ENCODE assay signal across 21 cellular contexts in genomic region chr5:36552626-36553393, GRCh38. TPM values are rescaled to one million over a fixed set of nuclear protein-coding genes. Genes with fewer than 3 reads are reported as not detected.
A peak's percentile ranks its signal among the peaks of the same experiment; 100 is the strongest.
DNase-seq lines count a peak whose midpoint lies in the region; ATAC-seq and TF ChIP-seq lines count a peak whose summit lies in the region.
"Had no signal": no experiment of that assay in that cellular context is flagged by ENCODE, and none has a peak within 500 bp of the region (broad histone marks: within the 10 kb centered on the region; RNA-seq: fewer than 3 reads in every experiment).

No MANE protein-coding gene starts in this region.

- H3K9me3 Mint-ChIP-seq in endodermal cell (peaks cover 7% of the 10 kb centered on the region), progenitor cell of endocrine pancreas (ENCODE audit: low read depth) (peaks cover 9% of the 10 kb centered on the region)
- peaks cover 3 to 7% of the 10 kb centered on the region in 2 donors for H3K9me3 Mint-ChIP-seq in stimulated activated naive CD8-positive, alpha-beta T cell treated with anti-CD3 and anti-CD28 coated beads, Interleukin-15, amount 100 ng/mL, for 72 hours

- H3K9me3 ChIP-seq in GM23248 (ENCODE audit: low read depth) (no peaks in the 10 kb centered on the region), MG63 (no peaks in the 10 kb centered on the region; the same call in 1 of the 2 replicates), endodermal cell (ENCODE audit: control insufficient read depth, low read length) (no peaks in the 10 kb centered on the region), T-helper 17 cell (ENCODE audit: control insufficient read depth, low read length, poor library complexity, severe bottlenecking) (no peaks in the 10 kb centered on the region)
- H3K9me3 ChIP-seq: HAP-1, suprapubic skin had no signal

- in situ Hi-C loops in GM23248 (cut with MboI), result no loop called here

- no peaks in the 10 kb centered on the region for H3K79me2 ChIP-seq in GM23248 (ENCODE audit: insufficient read depth)

- H3K27me3 Mint-ChIP-seq in endodermal cell (ENCODE audit: insufficient read depth) (no peaks in the 10 kb centered on the region), progenitor cell of endocrine pancreas (no peaks in the 10 kb centered on the region), T-helper 17 cell (no peaks in the 10 kb centered on the region)
- H3K27me3 Mint-ChIP-seq in stimulated activated naive CD8-positive, alpha-beta T cell treated with anti-CD3 and anti-CD28 coated beads, Interleukin-15, amount 100 ng/mL, for 72 hours, result no peaks in the 10 kb centered on the region
- H3K27me3 Mint-ChIP-seq: activated T-cell treated with anti-CD3 and anti-CD28 coated beads, Interleukin-2, amount 50 U/mL, for 24 hours; CD8-positive, alpha-beta memory T cell; natural killer cell treated with Interleukin-12 subunit alpha and Interleukin-12 subunit beta and Interleukin-15 and Interleukin-18, amount 100 ng/mL, for 72 hours had no signal

- H3K4me1 ChIP-seq in GM23248 (ENCODE audit: insufficient read depth) (no peaks in the 10 kb centered on the region), endodermal cell (ENCODE audit: control insufficient read depth, insufficient read depth, low read length) (no peaks in the 10 kb centered on the region)
- H3K4me1 ChIP-seq: HAP-1, suprapubic skin had no signal

- H4K20me1 ChIP-seq in GM23248 (ENCODE audit: insufficient read depth), result no peaks in the 10 kb centered on the region

- no peaks in the 10 kb centered on the region for H3F3A ChIP-seq in GM23248 (ENCODE audit: insufficient read depth)

- no peaks in the 10 kb centered on the region for H3K9me2 ChIP-seq in GM23248 (ENCODE audit: insufficient read depth)

- WGBS in GM23248 (ENCODE audit: low coverage in 1 of 2, low lambda C conversion rate in 2 of 2, missing lambda C conversion rate in 2 of 2), 2 experiments, result 63 to 64% methylated on average over 8 of the region's 8 CpGs
- 96 to 97% methylated on average over 6 to 8 of the region's 8 CpGs for WGBS in endodermal cell (ENCODE audit: insufficient coverage in 1 of 2, insufficient read length in 1 of 2), 2 experiments

- H3K4me1 Mint-ChIP-seq in endodermal cell (peaks cover 3% of the 10 kb centered on the region), progenitor cell of endocrine pancreas (ENCODE audit: low read depth) (no peaks in the 10 kb centered on the region), T-helper 17 cell (no peaks in the 10 kb centered on the region)
- no peaks in the 10 kb centered on the region for H3K4me1 Mint-ChIP-seq in stimulated activated naive CD8-positive, alpha-beta T cell treated with anti-CD3 and anti-CD28 coated beads, Interleukin-15, amount 100 ng/mL, for 72 hours
- H3K4me1 Mint-ChIP-seq: brain; CD8-positive, alpha-beta memory T cell; immature natural killer cell had no signal

- H3K27ac ChIP-seq in GM23248 (no peak overlapping the region), endodermal cell (ENCODE audit: low read depth, low read length) (no peak overlapping the region)
- H3K27ac ChIP-seq: suprapubic skin had no signal

- H3K27ac Mint-ChIP-seq in endodermal cell (no peak overlapping the region), progenitor cell of endocrine pancreas (no peak overlapping the region), T-helper 17 cell (no peak overlapping the region)
- no peak overlapping the region for H3K27ac Mint-ChIP-seq in stimulated activated naive CD8-positive, alpha-beta T cell treated with anti-CD3 and anti-CD28 coated beads, Interleukin-15, amount 100 ng/mL, for 72 hours
- H3K27ac Mint-ChIP-seq: activated naive CD4-positive, alpha-beta T cell treated with anti-CD3 and anti-CD28 coated beads, Interleukin-2, amount 50 U/mL, for 72 hours; activated T-cell treated with anti-CD3 and anti-CD28 coated beads, Interleukin-2, amount 50 U/mL, for 24 hours; brain; CD8-positive, alpha-beta memory T cell; dendritic cell treated with granulocyte-macrophage colony-stimulating factor and Interleukin-4, amounts not matched to agents 40 ng/mL and 50 ng/mL, for 4 days; immature natural killer cell; natural killer cell treated with Interleukin-12 subunit alpha and Interleukin-12 subunit beta and Interleukin-15 and Interleukin-18, amount 100 ng/mL, for 72 hours had no signal

- H3K4me2 ChIP-seq in GM23248 (ENCODE audit: unreplicated experiment), result no peak overlapping the region

- H3K36me3 Mint-ChIP-seq in endodermal cell (ENCODE audit: low read depth) (no peaks in the 10 kb centered on the region), progenitor cell of endocrine pancreas (ENCODE audit: insufficient read depth) (peaks cover 1% of the 10 kb centered on the region), T-helper 17 cell (ENCODE audit: low read depth) (no peaks in the 10 kb centered on the region)
- H3K36me3 Mint-ChIP-seq: activated naive CD4-positive, alpha-beta T cell treated with anti-CD3 and anti-CD28 coated beads, Interleukin-2, amount 50 U/mL, for 72 hours; CD8-positive, alpha-beta memory T cell; natural killer cell treated with Interleukin-12 subunit alpha and Interleukin-12 subunit beta and Interleukin-15 and Interleukin-18, amount 100 ng/mL, for 72 hours had no signal

- no peaks in the 10 kb centered on the region for H3K36me3 ChIP-seq in GM23248 (ENCODE audit: low read depth)
- H3K36me3 ChIP-seq in MG63, result no peaks in the 10 kb centered on the region
- no peaks in the 10 kb centered on the region for H3K36me3 ChIP-seq in endodermal cell (ENCODE audit: control insufficient read depth, insufficient read depth, low read length)
- H3K36me3 ChIP-seq: HAP-1, suprapubic skin had no signal

- TF ChIP-seq CTCF in endodermal cell (conservative IDR thresholded peaks at IDR 0.05) (no peak), progenitor cell of endocrine pancreas (IDR thresholded peaks at IDR 0.05; ENCODE audit: unreplicated experiment) (no peak)

- H3K9ac ChIP-seq in GM23248 (no peak overlapping the region), endodermal cell (ENCODE audit: extremely low read depth, low read length, poor library complexity, severe bottlenecking) (no peak overlapping the region)

- H3K27me3 ChIP-seq in GM23248 (replicated peaks; ENCODE audit: insufficient read depth), result no peaks in the 10 kb centered on the region
- H3K27me3 ChIP-seq in MG63, result no peaks in the 10 kb centered on the region
- H3K27me3 ChIP-seq in endodermal cell (ENCODE audit: control insufficient read depth, insufficient read depth, low read length, poor library complexity, severe bottlenecking), result no peaks in the 10 kb centered on the region
- H3K27me3 ChIP-seq: suprapubic skin had no signal

- DNase-seq in GM23248 (peak; percentile 24), MG63 (peak; percentile 41), endodermal cell (peak; percentile 66), kidney tubule cell (ENCODE audit: low spot score) (peak; percentile 79), progenitor cell of endocrine pancreas (ENCODE audit: low spot score, unreplicated experiment) (no peak), T-helper 17 cell (no peak)
- DNase-seq in stimulated activated naive CD8-positive, alpha-beta T cell treated with anti-CD3 and anti-CD28 coated beads, Interleukin-15, amount 100 ng/mL, for 72 hours, result no peak
- DNase-seq in activated naive CD4-positive, alpha-beta T cell treated with anti-CD3 and anti-CD28 coated beads, Interleukin-2, amount 50 U/mL, for 16 hours, result no peak
- DNase-seq: activated CD4-positive, alpha-beta T cell treated with anti-CD3 and anti-CD28 coated beads, Interleukin-2, amount 50 U/mL, for 48 hours; activated T-cell treated with anti-CD3 and anti-CD28 coated beads, Interleukin-2, amount 50 U/mL, for 24 hours; CD8-positive, alpha-beta memory T cell; immature natural killer cell; KBM-7; NCI-H1092; stimulated activated CD8-positive, alpha-beta memory T cell treated with anti-CD3 and anti-CD28 coated beads, Interleukin-4, amount 100 ng/mL, for 48 hours had no signal

- no peak for ATAC-seq in stimulated activated naive CD8-positive, alpha-beta T cell treated with anti-CD3 and anti-CD28 coated beads, Interleukin-15, amount 100 ng/mL, for 72 hours
- ATAC-seq in T-helper 17 cell, result no peak
- ATAC-seq: activated naive CD4-positive, alpha-beta T cell treated with anti-CD3 and anti-CD28 coated beads, Interleukin-2, amount 50 U/mL, for 72 hours; natural killer cell treated with Interleukin-12 subunit alpha and Interleukin-12 subunit beta and Interleukin-15 and Interleukin-18, amount 100 ng/mL, for 72 hours had no signal

- no peak overlapping the region for H2AFZ ChIP-seq in GM23248

- H3K4me3 Mint-ChIP-seq in endodermal cell (no peak overlapping the region), progenitor cell of endocrine pancreas (ENCODE audit: low read depth) (no peak overlapping the region), T-helper 17 cell (no peak overlapping the region)
- H3K4me3 Mint-ChIP-seq in stimulated activated naive CD8-positive, alpha-beta T cell treated with anti-CD3 and anti-CD28 coated beads, Interleukin-15, amount 100 ng/mL, for 72 hours, result no peak overlapping the region
- H3K4me3 Mint-ChIP-seq: activated T-cell treated with anti-CD3 and anti-CD28 coated beads, Interleukin-2, amount 50 U/mL, for 24 hours; brain; CD8-positive, alpha-beta memory T cell; dendritic cell treated with granulocyte-macrophage colony-stimulating factor and Interleukin-4, amounts not matched to agents 40 ng/mL and 50 ng/mL, for 4 days; immature natural killer cell; natural killer cell treated with Interleukin-12 subunit alpha and Interleukin-12 subunit beta and Interleukin-15 and Interleukin-18, amount 100 ng/mL, for 72 hours had no signal

- H3K4me3 ChIP-seq in GM23248, result no peak overlapping the region
- H3K4me3 ChIP-seq in MG63, result no peak overlapping the region
- no peak overlapping the region for H3K4me3 ChIP-seq in endodermal cell (ENCODE audit: low read length)
- H3K4me3 ChIP-seq: HAP-1, suprapubic skin had no signal

RNA-seq across cellular contexts. Expression of gene SLC1A3, which starts 53.6 kb away (rescaled TPM):
- 1.8 and 2.5 TPM in 2 replicates for total RNA-seq in GM23248 (2014; rRNA removed; shearing (Covaris generic))
- polyA plus RNA-seq in GM23248 (2016; fragmentation: Nextera tagmentation; extraction: Ambion mirVana), result 1.7 and 2.3 TPM in 2 replicates
- 0.03 and 0.37 TPM in 2 replicates for total RNA-seq in MG63 (2014; rRNA removed; shearing (Covaris generic); ENCODE audit: low replicate concordance)
- total RNA-seq in endodermal cell (1 to 10 TPM; 2.6 to 4.2 TPM), progenitor cell of endocrine pancreas (14.0 and 14.5 TPM in 2 replicates), T-helper 17 cell (not detected)
- polyA plus RNA-seq in endodermal cell (2013, experiment 1 of 2), result 20.5 TPM
- polyA plus RNA-seq in endodermal cell (2013, experiment 2 of 2), result 16.9 TPM
- polyA plus RNA-seq: CD8-positive, alpha-beta memory T cell had no signal

Comparison
In these comparisons a context has a peak if more than half of its experiments do, and no peak if none do; other contexts are left out.
1. DNase-seq: peak in GM23248 (single experiment), MG63 (single experiment), endodermal cell (single experiment) and kidney tubule cell (single experiment); none in stimulated activated naive CD8-positive, alpha-beta T cell treated with anti-CD3 and anti-CD28 coated beads, Interleukin-15, amount 100 ng/mL, for 72 hours (0 of 2), progenitor cell of endocrine pancreas (single experiment), activated naive CD4-positive, alpha-beta T cell treated with anti-CD3 and anti-CD28 coated beads, Interleukin-2, amount 50 U/mL, for 16 hours (single experiment) and T-helper 17 cell (0 of 3).